33 cellular contexts compared by ENCODE assay signal in genomic region chr1:203545032-203545816, GRCh38. TPM values are rescaled to one million over a fixed set of nuclear protein-coding genes. Genes with fewer than 3 reads are reported as not detected.
DNase-seq lines count a peak whose midpoint lies in the region; ATAC-seq and TF ChIP-seq lines count a peak whose summit lies in the region.
"Had no signal": no experiment of that assay in that cellular context is flagged by ENCODE, and none has a peak within 500 bp of the region (broad histone marks: within the 10 kb centered on the region; RNA-seq: fewer than 3 reads in every experiment).

No MANE protein-coding gene starts in this region.

- H3K27me3 ChIP-seq in heart left ventricle (no peaks in the 10 kb centered on the region), osteoblast (ENCODE audit: insufficient read depth, low read length) (no peaks in the 10 kb centered on the region), Karpas-422 (ENCODE audit: low read length) (no peaks in the 10 kb centered on the region), ovary (no peaks in the 10 kb centered on the region), brain microvascular endothelial cell (replicated peaks) (no peaks in the 10 kb centered on the region)
- H3K27me3 ChIP-seq: adrenal gland, breast epithelium, left lung had no signal

- TF ChIP-seq CTCF in heart left ventricle (IDR thresholded peaks at IDR 0.05) = no peak
- TF ChIP-seq CTCF in osteoblast (IDR thresholded peaks at IDR 0.05; ENCODE audit: extremely low read depth, low read depth, low read length) = no peak
- no peak for TF ChIP-seq CTCF in ovary (IDR thresholded peaks at IDR 0.05)
- no peak for TF ChIP-seq CTCF in brain microvascular endothelial cell (IDR thresholded peaks at IDR 0.05; ENCODE audit: low read depth, low read length, missing control alignments)

- no peak for DNase-seq in left ventricle myocardium superior
- DNase-seq in heart left ventricle = no peak
- no peak for DNase-seq in epithelial cell of prostate (ENCODE audit: low read depth, low spot score)
- no peak for DNase-seq in osteoblast (ENCODE audit: insufficient read length, low spot score, missing footprints)
- no peak for DNase-seq in Karpas-422
- DNase-seq in ovary = no peak
- no peak for DNase-seq in brain microvascular endothelial cell
- DNase-seq: activated CD4-positive, alpha-beta memory T cell treated with anti-CD3 and anti-CD28 coated beads, Interleukin-2, amount 10 ng/mL, durations not matched to agents 7 days and 5 days; activated CD4-positive, alpha-beta T cell treated with anti-CD3 and anti-CD28 coated beads for 1 hour; activated CD8-positive, alpha-beta memory T cell treated with anti-CD3 and anti-CD28 coated beads, Interleukin-2, amount 50 U/mL, for 4 hours; activated naive CD4-positive, alpha-beta T cell treated with anti-CD3 and anti-CD28 coated beads, Interleukin-2, amount 10 ng/mL, durations not matched to agents 7 days and 5 days; DND-41; GOT3; KG1; left lung; MV-4-11; naive B cell; NCI-H1436; NCI-H2081 treated with DMSO at 0.1 percent for 48 hours; NCI-H2227 treated with DMSO at 0.1 percent for 48 hours; NCI-H69; psoas muscle; Right ventricle myocardium superior; stimulated activated CD4-positive, alpha-beta T cell treated with anti-CD3 and anti-CD28 coated beads, Interleukin-4, amount 100 ng/mL, for 4 hours; substantia nigra had no signal

- WGBS in heart left ventricle, 4 donors = 38 to 66% (median 61%) methylated on average over 4 of the region's 4 CpGs
- 29 to 39% (median 33%) methylated on average over 4 of the region's 4 CpGs for WGBS in ovary, 3 donors

- no peaks in the 10 kb centered on the region for H3K9me2 ChIP-seq in Karpas-422 (replicated peaks; ENCODE audit: insufficient read depth, low read length)

- in situ Hi-C loops in brain microvascular endothelial cell (cut with HindIII; ENCODE audit: low pct_ligation_motif_present, low sequenced_read_pairs) = no loop called here

- H2AFZ ChIP-seq in osteoblast (ENCODE audit: low read length) = peak overlapping the region; percentile 12
- no peak overlapping the region for H2AFZ ChIP-seq in Karpas-422 (ENCODE audit: low read length)

- no peaks in the 10 kb centered on the region for H3K36me3 ChIP-seq in heart left ventricle
- no peaks in the 10 kb centered on the region for H3K36me3 ChIP-seq in osteoblast (ENCODE audit: insufficient read depth, low read length)
- H3K36me3 ChIP-seq in Karpas-422 (ENCODE audit: insufficient read depth, low read length) = no peaks in the 10 kb centered on the region
- H3K36me3 ChIP-seq in ovary = no peaks in the 10 kb centered on the region
- no peaks in the 10 kb centered on the region for H3K36me3 ChIP-seq in brain microvascular endothelial cell (replicated peaks)
- H3K36me3 ChIP-seq: adrenal gland, breast epithelium, left lung had no signal

- intact Hi-C loops in left ventricle myocardium superior (cut with micrococcal nuclease) (no loop called here), heart left ventricle (cut with DNase I) (no loop called here), ovary (cut with DNase I) (loop anchor here in 1 of 4 donors (10.0 kb wide), 1 partner anchor 80 kb away; the partner anchor contains the start of gene ATP2B4)

- no peaks in the 10 kb centered on the region for H3K79me2 ChIP-seq in osteoblast (ENCODE audit: insufficient read depth, low read length)
- no peaks in the 10 kb centered on the region for H3K79me2 ChIP-seq in Karpas-422 (ENCODE audit: low read length)

- H3K9me3 ChIP-seq in heart left ventricle (no peaks in the 10 kb centered on the region), osteoblast (ENCODE audit: low read depth, low read length) (no peaks in the 10 kb centered on the region), Karpas-422 (ENCODE audit: low read length) (no peaks in the 10 kb centered on the region), ovary (no peaks in the 10 kb centered on the region)
- H3K9me3 ChIP-seq: adrenal gland, breast epithelium, left lung, psoas muscle had no signal

- no peak for TF ChIP-seq POLR2A in heart left ventricle (IDR thresholded peaks at IDR 0.05)
- no peak for TF ChIP-seq POLR2A in ovary (IDR thresholded peaks at IDR 0.05)

- no peak overlapping the region for H3K9ac ChIP-seq in Karpas-422 (ENCODE audit: low read length)

- ATAC-seq in left ventricle myocardium superior = peak; percentile 8
- no peak for ATAC-seq in heart left ventricle
- no peak for ATAC-seq in GM18861 (IDR thresholded peaks at IDR 0.05; ENCODE audit: unreplicated experiment)
- ATAC-seq: left lung, psoas muscle had no signal

- peaks cover 0 to 18% (median 2%) of the 10 kb centered on the region in 12 donors for H3K4me1 ChIP-seq in heart left ventricle
- peaks cover 27% of the 10 kb centered on the region for H3K4me1 ChIP-seq in osteoblast (ENCODE audit: insufficient read depth, low read length)
- no peaks in the 10 kb centered on the region for H3K4me1 ChIP-seq in Karpas-422 (ENCODE audit: low read length)
- no peaks in the 10 kb centered on the region for H3K4me1 ChIP-seq in ovary (ENCODE audit: insufficient read depth)
- H3K4me1 ChIP-seq: adrenal gland, breast epithelium, psoas muscle had no signal

- no peak overlapping the region for H3K4me2 ChIP-seq in osteoblast (ENCODE audit: insufficient read depth, low read length)
- no peak overlapping the region for H3K4me2 ChIP-seq in Karpas-422 (ENCODE audit: low read depth, low read length, poor library complexity, severe bottlenecking)

- no peaks in the 10 kb centered on the region for H4K20me1 ChIP-seq in osteoblast (ENCODE audit: insufficient read depth, low read length)
- no peaks in the 10 kb centered on the region for H4K20me1 ChIP-seq in Karpas-422 (ENCODE audit: insufficient read depth, low read depth, low read length)

- no peak for TF ChIP-seq EP300 in ovary (IDR thresholded peaks at IDR 0.05)

- peak overlapping the region in 2 of 12 donors; percentile 8 to 32 for H3K27ac ChIP-seq in heart left ventricle
- peak overlapping the region; percentile 7 for H3K27ac ChIP-seq in epithelial cell of prostate
- no peak overlapping the region for H3K27ac ChIP-seq in osteoblast (ENCODE audit: low read depth, low read length)
- H3K27ac ChIP-seq in Karpas-422 (ENCODE audit: low read length) = no peak overlapping the region
- no peak overlapping the region for H3K27ac ChIP-seq in ovary
- H3K27ac ChIP-seq in brain microvascular endothelial cell = no peak overlapping the region
- H3K27ac ChIP-seq: adrenal gland, breast epithelium, C4-2B, left lung, psoas muscle had no signal

- no peak overlapping the region for H3K4me3 ChIP-seq in heart left ventricle
- H3K4me3 ChIP-seq in osteoblast (ENCODE audit: insufficient read depth, low read length) = no peak overlapping the region
- H3K4me3 ChIP-seq in Karpas-422 (ENCODE audit: low read length) = no peak overlapping the region
- H3K4me3 ChIP-seq in ovary = no peak overlapping the region
- no peak overlapping the region for H3K4me3 ChIP-seq in brain microvascular endothelial cell (ENCODE audit: low read depth, low read length)
- H3K4me3 ChIP-seq: adrenal gland, breast epithelium, left lung, psoas muscle had no signal

RNA-seq across cellular contexts. Expression of gene OPTC, which starts 51.3 kb away (rescaled TPM):
- not detected for total RNA-seq in left ventricle myocardium superior
- not detected for total RNA-seq in heart left ventricle
- polyA plus RNA-seq in heart left ventricle = not detected
- not detected in 2 replicates for total RNA-seq in osteoblast
- total RNA-seq in Karpas-422 (2014; rRNA removed; shearing (Covaris generic); ENCODE audit: low replicate concordance) = not detected in 2 replicates
- total RNA-seq in ovary = not detected
- under 1 TPM in 1 of 2 donors, not detected in 1; 0.08 TPM for polyA plus RNA-seq in ovary
- total RNA-seq: A172; activated CD4-positive, alpha-beta memory T cell treated with anti-CD3 and anti-CD28 coated beads, Interleukin-2, amount 10 ng/mL, durations not matched to agents 7 days and 5 days; adrenal gland; breast epithelium; endothelial cell of umbilical vein; left lung; psoas muscle; Right ventricle myocardium superior; T-helper 2 cell treated with Interferon-gamma antibody and Interleukin-4, amounts not matched to agents 100 ng/mL and 5 ng/mL, for 36 hours; urinary bladder had no signal
- polyA plus RNA-seq: endothelial cell of umbilical vein, psoas muscle had no signal
